Comparison of ENCODE assay signal across 1 cellular context in the genomic region with DNA sequence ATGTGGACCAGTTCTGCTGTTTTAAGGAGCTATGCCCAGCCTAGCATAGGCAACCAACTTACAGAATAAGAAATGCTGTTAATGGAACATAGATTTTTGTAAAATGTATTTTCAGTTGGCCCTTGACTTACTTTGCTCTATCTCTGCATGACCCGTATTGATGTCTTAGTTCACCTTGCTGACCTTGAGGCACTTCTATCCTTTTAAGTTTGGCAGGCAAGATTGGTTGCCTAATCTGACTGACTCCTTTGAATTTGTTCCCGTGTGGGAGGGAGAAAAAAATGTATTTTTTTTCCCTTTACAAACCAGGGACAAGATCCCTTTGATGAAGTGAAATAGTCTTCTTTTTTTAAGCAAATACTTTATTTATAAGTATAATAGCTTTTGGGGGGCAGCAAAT.
TF ChIP-seq lines count a peak whose summit lies in the region.

No MANE protein-coding gene starts in this region.

TF ChIP-seq in HepG2, 621 proteins besides CTCF, POLR2A, EP300 and RAD21 (continued from another document and continues in another):
- no peak for TF ChIP-seq IKZF4 (CRISPR knock-in tag; IDR thresholded peaks at IDR 0.05; ENCODE audit: borderline replicate concordance, low read depth, not compliant biosample characterization)
- TF ChIP-seq BRCA1 (CRISPR knock-in tag; IDR thresholded peaks at IDR 0.05): no peak
- no peak for TF ChIP-seq MBNL3 (CRISPR knock-in tag; conservative IDR thresholded peaks at IDR 0.05)
- TF ChIP-seq ZNF879 (CRISPR knock-in tag; IDR thresholded peaks at IDR 0.05): no peak
- TF ChIP-seq, protein P1, sequence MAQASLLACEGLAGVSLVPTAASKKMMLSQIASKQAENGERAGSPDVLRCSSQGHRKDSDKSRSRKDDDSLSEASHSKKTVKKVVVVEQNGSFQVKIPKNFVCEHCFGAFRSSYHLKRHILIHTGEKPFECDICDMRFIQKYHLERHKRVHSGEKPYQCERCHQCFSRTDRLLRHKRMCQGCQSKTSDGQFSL (CRISPR knock-in tag; IDR thresholded peaks at IDR 0.05): no peak
- no peak for TF ChIP-seq ZNF563 (CRISPR knock-in tag; IDR thresholded peaks at IDR 0.05)
- no peak for TF ChIP-seq KDM2A (CRISPR knock-in tag; IDR thresholded peaks at IDR 0.05; ENCODE audit: borderline replicate concordance, low read depth)
- no peak for TF ChIP-seq ZNF646 (CRISPR knock-in tag; IDR thresholded peaks at IDR 0.05)
- TF ChIP-seq NFKBIZ (CRISPR knock-in tag; IDR thresholded peaks at IDR 0.05): no peak
- no peak for TF ChIP-seq ZMYM2 (CRISPR knock-in tag; IDR thresholded peaks at IDR 0.05)
- TF ChIP-seq MXI1 (IDR thresholded peaks at IDR 0.05; ENCODE audit: borderline replicate concordance, low read depth, low read length): no peak
- no peak for TF ChIP-seq ZNF709 (CRISPR knock-in tag; IDR thresholded peaks at IDR 0.05)
- peak; percentile 78; the same call in 1 of the 2 replicates for TF ChIP-seq FOXJ3 (CRISPR knock-in tag; IDR thresholded peaks at IDR 0.05; ENCODE audit: borderline replicate concordance)
- TF ChIP-seq RNF2 (conservative IDR thresholded peaks at IDR 0.05; ENCODE audit: low read depth): no peak
- TF ChIP-seq ZKSCAN5 (CRISPR knock-in tag; IDR thresholded peaks at IDR 0.05): no peak
- TF ChIP-seq CBFB (CRISPR knock-in tag; IDR thresholded peaks at IDR 0.05): no peak
- no peak for TF ChIP-seq ZBTB46 (CRISPR knock-in tag; IDR thresholded peaks at IDR 0.05; ENCODE audit: borderline replicate concordance)
- TF ChIP-seq ATF7 (IDR thresholded peaks at IDR 0.05): no peak
- no peak for TF ChIP-seq ATF7 (CRISPR knock-in tag; IDR thresholded peaks at IDR 0.05)
- TF ChIP-seq SP5 (CRISPR knock-in tag; IDR thresholded peaks at IDR 0.05; ENCODE audit: borderline replicate concordance, low read depth): no peak
- no peak for TF ChIP-seq GABPB1 (CRISPR knock-in tag; IDR thresholded peaks at IDR 0.05)
- peak; percentile 83; the same call in 1 of the 2 replicates for TF ChIP-seq GATA4 (IDR thresholded peaks at IDR 0.05; ENCODE audit: borderline replicate concordance, low read depth)
- TF ChIP-seq CENPT (CRISPR knock-in tag; IDR thresholded peaks at IDR 0.05; ENCODE audit: low read depth): no peak
- no peak for TF ChIP-seq ZNF546 (CRISPR knock-in tag; conservative IDR thresholded peaks at IDR 0.05)
- TF ChIP-seq SIN3A (IDR thresholded peaks at IDR 0.05; ENCODE audit: borderline replicate concordance, low read depth, low read length): no peak
- TF ChIP-seq, protein P2, sequence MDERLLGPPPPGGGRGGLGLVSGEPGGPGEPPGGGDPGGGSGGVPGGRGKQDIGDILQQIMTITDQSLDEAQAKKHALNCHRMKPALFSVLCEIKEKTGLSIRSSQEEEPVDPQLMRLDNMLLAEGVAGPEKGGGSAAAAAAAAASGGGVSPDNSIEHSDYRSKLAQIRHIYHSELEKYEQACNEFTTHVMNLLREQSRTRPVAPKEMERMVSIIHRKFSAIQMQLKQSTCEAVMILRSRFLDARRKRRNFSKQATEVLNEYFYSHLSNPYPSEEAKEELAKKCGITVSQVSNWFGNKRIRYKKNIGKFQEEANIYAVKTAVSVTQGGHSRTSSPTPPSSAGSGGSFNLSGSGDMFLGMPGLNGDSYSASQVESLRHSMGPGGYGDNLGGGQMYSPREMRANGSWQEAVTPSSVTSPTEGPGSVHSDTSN (CRISPR knock-in tag; IDR thresholded peaks at IDR 0.05): no peak
- TF ChIP-seq, protein P3, sequence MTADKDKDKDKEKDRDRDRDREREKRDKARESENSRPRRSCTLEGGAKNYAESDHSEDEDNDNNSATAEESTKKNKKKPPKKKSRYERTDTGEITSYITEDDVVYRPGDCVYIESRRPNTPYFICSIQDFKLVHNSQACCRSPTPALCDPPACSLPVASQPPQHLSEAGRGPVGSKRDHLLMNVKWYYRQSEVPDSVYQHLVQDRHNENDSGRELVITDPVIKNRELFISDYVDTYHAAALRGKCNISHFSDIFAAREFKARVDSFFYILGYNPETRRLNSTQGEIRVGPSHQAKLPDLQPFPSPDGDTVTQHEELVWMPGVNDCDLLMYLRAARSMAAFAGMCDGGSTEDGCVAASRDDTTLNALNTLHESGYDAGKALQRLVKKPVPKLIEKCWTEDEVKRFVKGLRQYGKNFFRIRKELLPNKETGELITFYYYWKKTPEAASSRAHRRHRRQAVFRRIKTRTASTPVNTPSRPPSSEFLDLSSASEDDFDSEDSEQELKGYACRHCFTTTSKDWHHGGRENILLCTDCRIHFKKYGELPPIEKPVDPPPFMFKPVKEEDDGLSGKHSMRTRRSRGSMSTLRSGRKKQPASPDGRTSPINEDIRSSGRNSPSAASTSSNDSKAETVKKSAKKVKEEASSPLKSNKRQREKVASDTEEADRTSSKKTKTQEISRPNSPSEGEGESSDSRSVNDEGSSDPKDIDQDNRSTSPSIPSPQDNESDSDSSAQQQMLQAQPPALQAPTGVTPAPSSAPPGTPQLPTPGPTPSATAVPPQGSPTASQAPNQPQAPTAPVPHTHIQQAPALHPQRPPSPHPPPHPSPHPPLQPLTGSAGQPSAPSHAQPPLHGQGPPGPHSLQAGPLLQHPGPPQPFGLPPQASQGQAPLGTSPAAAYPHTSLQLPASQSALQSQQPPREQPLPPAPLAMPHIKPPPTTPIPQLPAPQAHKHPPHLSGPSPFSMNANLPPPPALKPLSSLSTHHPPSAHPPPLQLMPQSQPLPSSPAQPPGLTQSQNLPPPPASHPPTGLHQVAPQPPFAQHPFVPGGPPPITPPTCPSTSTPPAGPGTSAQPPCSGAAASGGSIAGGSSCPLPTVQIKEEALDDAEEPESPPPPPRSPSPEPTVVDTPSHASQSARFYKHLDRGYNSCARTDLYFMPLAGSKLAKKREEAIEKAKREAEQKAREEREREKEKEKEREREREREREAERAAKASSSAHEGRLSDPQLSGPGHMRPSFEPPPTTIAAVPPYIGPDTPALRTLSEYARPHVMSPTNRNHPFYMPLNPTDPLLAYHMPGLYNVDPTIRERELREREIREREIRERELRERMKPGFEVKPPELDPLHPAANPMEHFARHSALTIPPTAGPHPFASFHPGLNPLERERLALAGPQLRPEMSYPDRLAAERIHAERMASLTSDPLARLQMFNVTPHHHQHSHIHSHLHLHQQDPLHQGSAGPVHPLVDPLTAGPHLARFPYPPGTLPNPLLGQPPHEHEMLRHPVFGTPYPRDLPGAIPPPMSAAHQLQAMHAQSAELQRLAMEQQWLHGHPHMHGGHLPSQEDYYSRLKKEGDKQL (CRISPR knock-in tag; IDR thresholded peaks at IDR 0.05; ENCODE audit: low read depth): peak; percentile 42; the same call in 1 of the 2 replicates
- TF ChIP-seq NCOA2 (CRISPR knock-in tag; IDR thresholded peaks at IDR 0.05): peak; percentile 95
- no peak for TF ChIP-seq ISX (CRISPR knock-in tag; conservative IDR thresholded peaks at IDR 0.05)
- TF ChIP-seq SNAPC2 (CRISPR knock-in tag; IDR thresholded peaks at IDR 0.05): no peak
- TF ChIP-seq, protein P4, sequence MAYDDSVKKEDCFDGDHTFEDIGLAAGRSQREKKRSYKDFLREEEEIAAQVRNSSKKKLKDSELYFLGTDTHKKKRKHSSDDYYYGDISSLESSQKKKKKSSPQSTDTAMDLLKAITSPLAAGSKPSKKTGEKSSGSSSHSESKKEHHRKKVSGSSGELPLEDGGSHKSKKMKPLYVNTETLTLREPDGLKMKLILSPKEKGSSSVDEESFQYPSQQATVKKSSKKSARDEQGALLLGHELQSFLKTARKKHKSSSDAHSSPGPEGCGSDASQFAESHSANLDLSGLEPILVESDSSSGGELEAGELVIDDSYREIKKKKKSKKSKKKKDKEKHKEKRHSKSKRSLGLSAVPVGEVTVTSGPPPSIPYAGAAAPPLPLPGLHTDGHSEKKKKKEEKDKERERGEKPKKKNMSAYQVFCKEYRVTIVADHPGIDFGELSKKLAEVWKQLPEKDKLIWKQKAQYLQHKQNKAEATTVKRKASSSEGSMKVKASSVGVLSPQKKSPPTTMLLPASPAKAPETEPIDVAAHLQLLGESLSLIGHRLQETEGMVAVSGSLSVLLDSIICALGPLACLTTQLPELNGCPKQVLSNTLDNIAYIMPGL (CRISPR knock-in tag; IDR thresholded peaks at IDR 0.05; ENCODE audit: borderline replicate concordance in 1 of 2, low read depth in 1 of 2): no peak
- no peak for TF ChIP-seq ZNF607 (CRISPR knock-in tag; IDR thresholded peaks at IDR 0.05; ENCODE audit: borderline replicate concordance)
- TF ChIP-seq MTA1 (CRISPR knock-in tag; IDR thresholded peaks at IDR 0.05; ENCODE audit: borderline replicate concordance): no peak
- TF ChIP-seq ZNF451 (CRISPR knock-in tag; IDR thresholded peaks at IDR 0.05): no peak
- no peak for TF ChIP-seq NPAS2 (CRISPR knock-in tag; IDR thresholded peaks at IDR 0.05; ENCODE audit: borderline replicate concordance)
- TF ChIP-seq, protein P5, sequence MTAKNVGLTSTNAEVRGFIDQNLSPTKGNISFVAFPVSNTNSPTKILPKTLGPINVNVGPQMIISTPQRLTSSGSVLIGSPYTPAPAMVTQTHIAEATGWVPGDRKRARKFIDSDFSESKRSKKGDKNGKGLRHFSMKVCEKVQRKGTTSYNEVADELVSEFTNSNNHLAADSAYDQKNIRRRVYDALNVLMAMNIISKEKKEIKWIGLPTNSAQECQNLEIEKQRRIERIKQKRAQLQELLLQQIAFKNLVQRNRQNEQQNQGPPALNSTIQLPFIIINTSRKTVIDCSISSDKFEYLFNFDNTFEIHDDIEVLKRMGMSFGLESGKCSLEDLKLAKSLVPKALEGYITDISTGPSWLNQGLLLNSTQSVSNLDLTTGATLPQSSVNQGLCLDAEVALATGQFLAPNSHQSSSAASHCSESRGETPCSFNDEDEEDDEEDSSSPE (CRISPR knock-in tag; IDR thresholded peaks at IDR 0.05): 0 out of 2 replicates have a peak, but pooled peaks have one; percentile 41
- TF ChIP-seq ZFP36L1 (CRISPR knock-in tag; IDR thresholded peaks at IDR 0.05): no peak
- TF ChIP-seq PAXIP1 (CRISPR knock-in tag; conservative IDR thresholded peaks at IDR 0.05): peak; percentile 90
